ENCODE assay signal across 8 cellular contexts in the genomic region with DNA sequence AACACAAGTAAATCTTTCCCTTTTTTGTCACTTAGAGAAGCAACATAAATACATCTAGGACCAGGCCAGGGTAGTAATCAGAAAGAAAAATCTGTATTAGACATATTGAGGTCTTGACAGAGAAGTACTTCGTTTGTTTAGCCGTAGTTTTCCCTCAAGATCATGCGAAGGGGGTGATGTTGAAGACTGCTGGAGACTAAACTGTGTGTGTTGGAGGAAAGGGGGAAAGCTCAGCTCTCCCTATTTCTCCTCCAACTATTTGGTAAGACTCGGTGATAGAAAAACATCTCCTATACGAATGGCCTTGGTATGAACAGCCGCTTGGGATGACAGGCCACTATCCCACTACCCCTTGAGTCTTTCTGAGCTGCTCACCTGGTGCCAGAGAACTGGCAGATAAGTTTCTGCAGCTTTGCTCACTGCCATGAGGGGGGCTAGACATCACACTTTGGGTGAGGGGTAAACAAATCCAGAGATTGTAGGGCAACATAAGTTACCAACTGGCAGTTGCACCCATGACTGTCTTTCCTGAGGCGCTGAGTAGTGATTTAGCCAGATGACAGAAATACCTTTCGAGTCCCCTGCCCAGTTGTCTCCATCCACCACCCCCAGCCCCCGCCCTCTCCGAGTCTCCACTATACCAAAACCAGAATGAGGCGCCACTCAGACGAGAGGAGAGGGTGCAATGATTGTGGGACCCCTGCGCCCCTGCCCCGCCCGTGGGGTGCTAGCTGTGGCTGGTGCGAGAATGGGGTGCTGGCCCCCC. TPM values are rescaled to one million over a fixed set of nuclear protein-coding genes. Genes with fewer than 3 reads are reported as not detected.
A peak's percentile ranks its signal among the peaks of the same experiment; 100 is the strongest.
DNase-seq lines count a peak whose midpoint lies in the region; ATAC-seq, FAIRE-seq and TF ChIP-seq lines count a peak whose summit lies in the region.

No MANE protein-coding gene starts in this region.

- peak overlapping the region; percentile 60 to 97 (median 84) for H3K4me3 ChIP-seq in esophagus muscularis mucosa

- H3K27me3 ChIP-seq in esophagus muscularis mucosa = no peaks in the 10 kb centered on the region

- H3K27ac ChIP-seq in esophagus muscularis mucosa (replicated peaks in 1 of 4) = peak overlapping the region; percentile 87 to 94 (median 88)

- no peak for TF ChIP-seq POLR2A in GM12892 (IDR thresholded peaks at IDR 0.05; ENCODE audit: low read depth, low read length)
- TF ChIP-seq POLR2A in esophagus muscularis mucosa (IDR thresholded peaks at IDR 0.05; ENCODE audit: low read depth) = no peak

- no peak for TF ChIP-seq CTCF in esophagus muscularis mucosa (IDR thresholded peaks at IDR 0.05)

- peaks cover 15 to 54% (median 43%) of the 10 kb centered on the region in 4 donors for H3K4me1 ChIP-seq in esophagus muscularis mucosa

- intact Hi-C loops in esophagus muscularis mucosa (cut with DNase I) = loop anchor here (2.0 to 5.0 kb wide), 2 partner anchors 63 to 132 kb away; no protein-coding TSS in a partner anchor

- WGBS in esophagus muscularis mucosa = 22% methylated on average over 10 of the region's 16 CpGs

- no peaks in the 10 kb centered on the region for H3K9me3 ChIP-seq in esophagus muscularis mucosa

- DNase-seq in GM12892 (ENCODE audit: insufficient read length) = no peak
- DNase-seq in RKO (ENCODE audit: low spot score) = peak; percentile 15
- DNase-seq in esophagus muscularis mucosa (ENCODE audit: extremely low spot score) = no peak
- peak; percentile 12 for DNase-seq in retina
- DNase-seq in mesenteric fat pad (ENCODE audit: low spot score) = no peak
- DNase-seq in Ammon's horn (ENCODE audit: low spot score) = no peak
- DNase-seq in LoVo (ENCODE audit: low spot score) = no peak

- H3K36me3 ChIP-seq in esophagus muscularis mucosa = peaks cover 3 to 24% (median 14%) of the 10 kb centered on the region in 4 donors

- ATAC-seq in GM18520 (IDR thresholded peaks at IDR 0.05; ENCODE audit: unreplicated experiment) = no peak

- peak; percentile 5 for FAIRE-seq in GM12892 (lab: Jason Lieb, UNC)

- TF ChIP-seq EP300 in esophagus muscularis mucosa (IDR thresholded peaks at IDR 0.05) = no peak

RNA-seq across cellular contexts. Expression of a gene that starts 0.7 kb away (rescaled TPM):
- 29.2 TPM for polyA plus RNA-seq in GM12892 (2012; ENCODE audit: missing spikeins)
- total RNA-seq in esophagus muscularis mucosa (1 to 10 TPM; 4.5 to 8.7 (median 6.7) TPM), mesenteric fat pad (5.8 TPM)

RNA-seq across cellular contexts. Expression of a gene that starts 17.9 kb away (rescaled TPM):
- 32.1 TPM for polyA plus RNA-seq in GM12892 (2012; ENCODE audit: missing spikeins)
- total RNA-seq in esophagus muscularis mucosa (10 to 100 TPM; 12.4 to 25.8 (median 22.5) TPM), mesenteric fat pad (13.0 TPM)

RNA-seq across cellular contexts. Expression of a gene that starts 23.3 kb away (rescaled TPM):
- polyA plus RNA-seq in GM12892 (2012; ENCODE audit: missing spikeins) = 194 TPM
- 100 to 1,000 TPM in 1 of 4 donors, 10 to 100 TPM in 3; 62.3 to 105 (median 81.3) TPM for total RNA-seq in esophagus muscularis mucosa
- total RNA-seq in mesenteric fat pad = 116 TPM

RNA-seq across cellular contexts. Expression of a gene that starts 24.1 kb away (rescaled TPM):
- polyA plus RNA-seq in GM12892 (2012; ENCODE audit: missing spikeins) = 46.3 TPM
- total RNA-seq in esophagus muscularis mucosa (10 to 100 TPM; 13.9 to 26.1 (median 24.7) TPM), mesenteric fat pad (12.8 TPM)

RNA-seq across cellular contexts. Expression of a gene that starts 25.0 kb away (rescaled TPM):
- 82.1 TPM for polyA plus RNA-seq in GM12892 (2012; ENCODE audit: missing spikeins)
- total RNA-seq in esophagus muscularis mucosa (under 1 TPM in 1 of 4 donors, not detected in 3; 0.66 TPM), mesenteric fat pad (not detected)

Comparison
In these comparisons a context has a peak if more than half of its experiments do, and no peak if none do; other contexts are left out.
1. DNase-seq: peak in RKO (single experiment) and retina (single experiment); none in GM12892 (single experiment), esophagus muscularis mucosa (single experiment), mesenteric fat pad (single experiment), Ammon's horn (single experiment) and LoVo (single experiment).